In the genomic region with DNA sequence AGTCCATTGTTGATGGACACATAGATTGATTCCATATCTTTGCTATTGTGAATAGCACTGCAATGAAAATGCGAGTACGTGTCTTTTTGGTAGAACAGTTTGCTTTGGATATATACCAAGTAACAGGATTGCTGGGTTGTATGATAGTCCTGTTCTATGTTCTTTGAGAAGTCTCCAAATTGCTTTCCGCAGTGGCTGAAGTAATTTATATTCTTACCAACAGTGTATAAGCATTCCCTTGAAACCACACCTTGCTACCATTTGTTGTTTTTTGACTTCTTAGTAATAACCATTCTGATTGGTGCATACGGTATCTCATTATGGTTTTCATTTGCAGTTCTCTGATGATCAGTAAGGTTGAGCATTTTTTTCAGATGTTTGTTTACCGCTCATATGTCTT, we compare ENCODE assay signal across 8 cellular contexts.
"Had no signal": no experiment of that assay in that cellular context is flagged by ENCODE, and none has a peak within 500 bp of the region (broad histone marks: within the 10 kb centered on the region; RNA-seq: fewer than 3 reads in every experiment).

No MANE protein-coding gene starts in this region.

- ATAC-seq: GM12878 had no signal

- H3K4me3 ChIP-seq: GM12878 had no signal

- DNase-seq: GDM1, GF-D8 had no signal

- FAIRE-seq: G401.6, GM12878, GM12891, GM12892, GM18507, GM19239 had no signal
